Comparison of ENCODE assay signal across 26 cellular contexts in the genomic region with DNA sequence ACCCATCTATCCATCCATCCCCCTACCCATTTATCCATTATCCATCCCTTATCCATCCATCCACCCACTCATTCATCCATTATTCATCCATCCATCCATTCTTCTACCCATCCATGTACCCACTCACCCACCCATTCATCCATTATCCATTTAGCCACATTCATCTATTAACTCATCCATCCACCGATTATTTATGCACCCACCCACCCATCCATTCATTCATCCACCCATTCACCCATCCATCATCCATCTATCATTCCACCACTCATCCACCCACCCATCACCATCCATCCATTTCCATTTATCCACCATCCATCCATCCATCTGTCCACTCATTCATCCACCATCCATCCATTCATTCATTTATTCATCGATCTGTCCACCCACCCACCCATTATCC.
"Had no signal": no experiment of that assay in that cellular context is flagged by ENCODE, and none has a peak within 500 bp of the region (broad histone marks: within the 10 kb centered on the region; RNA-seq: fewer than 3 reads in every experiment).

No MANE protein-coding gene starts in this region.

- H3K27ac ChIP-seq: left lung, lower lobe of right lung, pancreas, prostate gland, stomach, thoracic aorta, tibial artery, upper lobe of right lung had no signal

- H3K27ac Mint-ChIP-seq: naive thymus-derived CD8-positive, alpha-beta T cell had no signal

- H3K4me3 Mint-ChIP-seq: naive thymus-derived CD8-positive, alpha-beta T cell; nephron; neural crest cell; stimulated activated naive B cell treated with anti-CD40 and anti-IgM and Interleukin-4, amounts not matched to agents 10 μg/mL and 1 μg/mL and 100 μg/mL, for 72 hours had no signal

- FAIRE-seq: keratinocyte, pancreas had no signal

- DNase-seq: kidney glomerular epithelial cell; left colon; left lung; lower lobe of right lung; mammary epithelial cell; mesenchymal stem cell; naive thymus-derived CD8-positive, alpha-beta T cell; nucleus accumbens; pancreas; retina; stimulated activated CD4-positive, alpha-beta T cell treated with anti-CD3 and anti-CD28 coated beads, Interleukin-12 subunit alpha, Interleukin-12 subunit beta, amount 100 ng/mL, for 4 hours; stimulated activated CD4-positive, alpha-beta T cell treated with anti-CD3 and anti-CD28 coated beads, Interleukin-15, amount 100 ng/mL, for 24 hours; stimulated activated CD4-positive, alpha-beta T cell treated with anti-CD3 and anti-CD28 coated beads, Interleukin-2, amount 100 ng/mL, for 24 hours; stimulated activated CD4-positive, alpha-beta T cell treated with anti-CD3 and anti-CD28 coated beads, Interleukin-4, amount 100 ng/mL, for 1 hour; stimulated activated naive B cell treated with anti-CD40 and anti-IgM and Interleukin-4, amounts not matched to agents 10 μg/mL and 1 μg/mL and 100 μg/mL, for 72 hours; stimulated activated naive CD8-positive, alpha-beta T cell treated with anti-CD3 and anti-CD28 coated beads, Interleukin-15, Interleukin-2, amounts not matched to agents 100 U/mL and 50 U/mL, for 24 hours; tibial artery; trophoblast cell; upper lobe of right lung had no signal

- ATAC-seq: left colon; left lung; lower lobe of right lung; naive thymus-derived CD8-positive, alpha-beta T cell; pancreas; sciatic nerve; stimulated activated naive B cell treated with anti-CD40 and anti-IgM and Interleukin-4, amounts not matched to agents 10 μg/mL and 1 μg/mL and 100 μg/mL, for 72 hours; stimulated activated naive CD8-positive, alpha-beta T cell treated with anti-CD3 and anti-CD28 coated beads, Interleukin-15, Interleukin-2, amounts not matched to agents 100 U/mL and 50 U/mL, for 24 hours; upper lobe of right lung had no signal
